In the genomic region with DNA sequence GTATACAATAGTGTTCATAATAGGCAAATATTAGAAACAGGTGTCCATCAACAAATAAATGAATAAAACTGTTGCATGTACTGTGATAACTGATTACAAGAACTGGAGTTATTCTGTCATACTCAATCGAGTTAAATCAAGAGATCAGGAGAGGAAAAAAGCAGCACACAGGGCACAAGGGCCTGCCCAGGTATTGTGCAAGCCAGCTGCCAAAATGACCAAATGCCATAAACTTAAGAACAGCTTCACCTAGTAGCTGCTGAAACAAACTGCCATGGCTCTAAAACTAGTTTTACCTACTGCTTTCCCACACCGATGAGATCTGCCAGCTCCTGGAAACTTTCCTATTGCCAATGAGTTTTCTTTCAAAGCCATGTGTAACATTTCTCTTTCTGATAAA, we compare ENCODE assay signal across 17 cellular contexts.
"Had no signal": no experiment of that assay in that cellular context is flagged by ENCODE, and none has a peak within 500 bp of the region (broad histone marks: within the 10 kb centered on the region; RNA-seq: fewer than 3 reads in every experiment).

No MANE protein-coding gene starts in this region.

- H3K4me3 ChIP-seq: tibial nerve had no signal

- H3K4me3 Mint-ChIP-seq: activated naive CD8-positive, alpha-beta T cell treated with anti-CD3 and anti-CD28 coated beads for 36 hours; activated T-helper 1 cell treated with anti-CD3 and anti-CD28 coated beads, Interleukin-12 subunit alpha, Interleukin-12 subunit beta, Interleukin-2, Interleukin-4 antibody, amounts not matched to agents 30 ng/mL and 10 ng/mL and 1 ng/mL, durations not matched to agents 14 hours and 24 hours and 36 hours; naive thymus-derived CD4-positive, alpha-beta T cell; stimulated activated naive B cell treated with anti-CD40 and anti-IgM and Interleukin-4, amounts not matched to agents 10 μg/mL and 1 μg/mL and 100 μg/mL, for 72 hours; T-helper 2 cell treated with Interferon-gamma antibody and Interleukin-4, amounts not matched to agents 5 μg/mL and 100 μg/mL, for 36 hours had no signal

- ATAC-seq: activated CD4-positive, CD25-positive, alpha-beta regulatory T cell treated with anti-CD3 and anti-CD28 coated beads, Interleukin-2, amount 50 U/mL, for 24 hours; foreskin keratinocyte; naive thymus-derived CD4-positive, alpha-beta T cell had no signal

- H3K27me3 Mint-ChIP-seq: activated naive CD8-positive, alpha-beta T cell treated with anti-CD3 and anti-CD28 coated beads for 36 hours; stimulated activated naive B cell treated with anti-CD40 and anti-IgM and Interleukin-4, amounts not matched to agents 10 μg/mL and 1 μg/mL and 100 μg/mL, for 72 hours had no signal

- H3K27me3 ChIP-seq: brain microvascular endothelial cell, foreskin keratinocyte, neutrophil, tibial nerve had no signal

- H3K9me3 Mint-ChIP-seq: activated naive CD8-positive, alpha-beta T cell treated with anti-CD3 and anti-CD28 coated beads for 36 hours; activated T-helper 1 cell treated with anti-CD3 and anti-CD28 coated beads, Interleukin-12 subunit alpha, Interleukin-12 subunit beta, Interleukin-2, Interleukin-4 antibody, amounts not matched to agents 30 ng/mL and 10 ng/mL and 1 ng/mL, durations not matched to agents 14 hours and 24 hours and 36 hours; naive thymus-derived CD4-positive, alpha-beta T cell; stimulated activated naive B cell treated with anti-CD40 and anti-IgM and Interleukin-4, amounts not matched to agents 10 μg/mL and 1 μg/mL and 100 μg/mL, for 72 hours; T-helper 2 cell treated with Interferon-gamma antibody and Interleukin-4, amounts not matched to agents 5 μg/mL and 100 μg/mL, for 36 hours had no signal

- H3K27ac Mint-ChIP-seq: activated naive CD8-positive, alpha-beta T cell treated with anti-CD3 and anti-CD28 coated beads for 36 hours; activated T-helper 1 cell treated with anti-CD3 and anti-CD28 coated beads, Interleukin-12 subunit alpha, Interleukin-12 subunit beta, Interleukin-2, Interleukin-4 antibody, amounts not matched to agents 30 ng/mL and 10 ng/mL and 1 ng/mL, durations not matched to agents 14 hours and 24 hours and 36 hours; naive thymus-derived CD4-positive, alpha-beta T cell; stimulated activated naive B cell treated with anti-CD40 and anti-IgM and Interleukin-4, amounts not matched to agents 10 μg/mL and 1 μg/mL and 100 μg/mL, for 72 hours; T-helper 2 cell treated with Interferon-gamma antibody and Interleukin-4, amounts not matched to agents 5 μg/mL and 100 μg/mL, for 36 hours had no signal

- H3K36me3 ChIP-seq: brain microvascular endothelial cell, tibial nerve had no signal

- H3K27ac ChIP-seq: brain microvascular endothelial cell, foreskin keratinocyte, neutrophil, tibial nerve had no signal

- DNase-seq: activated CD4-positive, alpha-beta T cell treated with anti-CD3 and anti-CD28 coated beads, Interleukin-2, amount 50 U/mL, for 1 hour; activated naive CD8-positive, alpha-beta T cell treated with anti-CD3 and anti-CD28 coated beads for 36 hours; amygdala; brain microvascular endothelial cell; cortex of kidney; effector memory CD4-positive, alpha-beta T cell; foreskin keratinocyte; mammary epithelial cell; naive thymus-derived CD4-positive, alpha-beta T cell; posterior cingulate gyrus; stimulated activated CD4-positive, alpha-beta T cell treated with anti-CD3 and anti-CD28 coated beads, Interleukin-2, amount 100 ng/mL, for 48 hours; stimulated activated naive B cell treated with anti-CD40 and anti-IgM and Interleukin-4, amounts not matched to agents 10 μg/mL and 1 μg/mL and 100 μg/mL, for 72 hours had no signal

- H3K9me3 ChIP-seq: neutrophil, tibial nerve had no signal
